ENCODE assay signal across 13 cellular contexts in genomic region chr9:137721899-137722298, GRCh38.
DNase-seq lines count a peak whose midpoint lies in the region; ATAC-seq and TF ChIP-seq lines count a peak whose summit lies in the region.
"Had no signal": no experiment of that assay in that cellular context is flagged by ENCODE, and none has a peak within 500 bp of the region (broad histone marks: within the 10 kb centered on the region; RNA-seq: fewer than 3 reads in every experiment).

No MANE protein-coding gene starts in this region.

- H3K4me1 ChIP-seq in upper lobe of right lung (peaks cover 10% of the 10 kb centered on the region), ascending aorta (peaks cover 0 to 2% of the 10 kb centered on the region in 2 donors)

- TF ChIP-seq CTCF in endothelial cell (IDR thresholded peaks at IDR 0.05; ENCODE audit: unreplicated experiment) (no peak), upper lobe of right lung (IDR thresholded peaks at IDR 0.05) (peak; percentile 10), ascending aorta (IDR thresholded peaks at IDR 0.05) (no peak)

- H3K27ac ChIP-seq in upper lobe of right lung (no peak overlapping the region), ascending aorta (no peak overlapping the region)

- peak overlapping the region; percentile 58 for H3K4me3 Mint-ChIP-seq in stimulated activated naive CD8-positive, alpha-beta T cell treated with anti-CD3 and anti-CD28 coated beads, Interleukin-15, Interleukin-2, amounts not matched to agents 100 ng/mL and 50 ng/mL, for 24 hours
- peak overlapping the region; percentile 1 for H3K4me3 Mint-ChIP-seq in activated CD4-positive, alpha-beta memory T cell treated with anti-CD3 and anti-CD28 coated beads, Interleukin-2, amount 10 ng/mL, durations not matched to agents 7 days and 5 days
- H3K4me3 Mint-ChIP-seq in endothelial cell (ENCODE audit: unreplicated experiment): peak overlapping the region; percentile 77

- H3K36me3 ChIP-seq in upper lobe of right lung: peaks cover 26% of the 10 kb centered on the region
- peaks cover 15 to 28% of the 10 kb centered on the region in 2 donors for H3K36me3 ChIP-seq in ascending aorta

- H3K4me1 Mint-ChIP-seq in stimulated activated naive CD8-positive, alpha-beta T cell treated with anti-CD3 and anti-CD28 coated beads, Interleukin-15, Interleukin-2, amounts not matched to agents 100 ng/mL and 50 ng/mL, for 24 hours (ENCODE audit: low read depth): peaks cover 31% of the 10 kb centered on the region
- H3K4me1 Mint-ChIP-seq in activated CD4-positive, alpha-beta memory T cell treated with anti-CD3 and anti-CD28 coated beads, Interleukin-2, amount 10 ng/mL, durations not matched to agents 7 days and 5 days: peaks cover 38% of the 10 kb centered on the region
- peaks cover 18% of the 10 kb centered on the region for H3K4me1 Mint-ChIP-seq in endothelial cell (ENCODE audit: unreplicated experiment)

- CTCF ChIA-PET in activated CD4-positive, alpha-beta memory T cell treated with anti-CD3 and anti-CD28 coated beads, Interleukin-2, amount 10 ng/mL, durations not matched to agents 7 days and 5 days (lab: Charles Lee): no interaction called here

- no peak for ATAC-seq in stimulated activated naive CD8-positive, alpha-beta T cell treated with anti-CD3 and anti-CD28 coated beads, Interleukin-15, Interleukin-2, amounts not matched to agents 100 U/mL and 50 U/mL, for 24 hours
- ATAC-seq in upper lobe of right lung: no peak
- no peak for ATAC-seq in left cardiac atrium
- ATAC-seq in HG03439 (IDR thresholded peaks at IDR 0.05; ENCODE audit: unreplicated experiment): no peak

- H3K27me3 ChIP-seq in upper lobe of right lung (no peaks in the 10 kb centered on the region), ascending aorta (no peaks in the 10 kb centered on the region)

- POLR2A ChIA-PET in activated CD4-positive, alpha-beta memory T cell treated with anti-CD3 and anti-CD28 coated beads, Interleukin-2, amount 10 ng/mL, durations not matched to agents 7 days and 5 days (lab: Charles Lee): no interaction called here

- H3K4me3 ChIP-seq in upper lobe of right lung: no peak overlapping the region
- H3K4me3 ChIP-seq in ascending aorta: no peak overlapping the region

- no peaks in the 10 kb centered on the region for H3K9me3 ChIP-seq in upper lobe of right lung
- H3K9me3 ChIP-seq in ascending aorta: no peaks in the 10 kb centered on the region

- DNase-seq in stimulated activated naive CD8-positive, alpha-beta T cell treated with anti-CD3 and anti-CD28 coated beads, Interleukin-15, Interleukin-2, amounts not matched to agents 100 U/mL and 50 U/mL, for 24 hours: no peak
- DNase-seq in activated CD4-positive, alpha-beta memory T cell treated with anti-CD3 and anti-CD28 coated beads, Interleukin-2, amount 10 ng/mL, durations not matched to agents 7 days and 5 days: no peak
- no peak for DNase-seq in endothelial cell (ENCODE audit: low spot score)
- DNase-seq in upper lobe of right lung: no peak
- no peak for DNase-seq in left cardiac atrium
- DNase-seq in ascending aorta (ENCODE audit: low spot score in 2 of 2): no peak
- DNase-seq: AML-193, islet precursor cell, NCI-H1436 treated with DMSO at 0.1 percent for 48 hours, NCI-H69, SW 1271 had no signal

- H3K36me3 Mint-ChIP-seq in stimulated activated naive CD8-positive, alpha-beta T cell treated with anti-CD3 and anti-CD28 coated beads, Interleukin-15, Interleukin-2, amounts not matched to agents 100 ng/mL and 50 ng/mL, for 24 hours (ENCODE audit: low read depth): peaks cover 76% of the 10 kb centered on the region
- H3K36me3 Mint-ChIP-seq in activated CD4-positive, alpha-beta memory T cell treated with anti-CD3 and anti-CD28 coated beads, Interleukin-2, amount 10 ng/mL, durations not matched to agents 7 days and 5 days (ENCODE audit: low read depth): peaks cover 87% of the 10 kb centered on the region
- H3K36me3 Mint-ChIP-seq in endothelial cell (ENCODE audit: low read depth, unreplicated experiment): peaks cover 57% of the 10 kb centered on the region

- peak overlapping the region; percentile 91 for H3K27ac Mint-ChIP-seq in stimulated activated naive CD8-positive, alpha-beta T cell treated with anti-CD3 and anti-CD28 coated beads, Interleukin-15, Interleukin-2, amounts not matched to agents 100 ng/mL and 50 ng/mL, for 24 hours
- peak overlapping the region; percentile 87 for H3K27ac Mint-ChIP-seq in activated CD4-positive, alpha-beta memory T cell treated with anti-CD3 and anti-CD28 coated beads, Interleukin-2, amount 10 ng/mL, durations not matched to agents 7 days and 5 days
- H3K27ac Mint-ChIP-seq in endothelial cell (ENCODE audit: unreplicated experiment): peak overlapping the region; percentile 72

- intact Hi-C loops in upper lobe of right lung (cut with DNase I) (no loop called here), left cardiac atrium (cut with DNase I) (no loop called here), ascending aorta (cut with DNase I) (no loop called here)

- H3K27me3 Mint-ChIP-seq in stimulated activated naive CD8-positive, alpha-beta T cell treated with anti-CD3 and anti-CD28 coated beads, Interleukin-15, Interleukin-2, amounts not matched to agents 100 ng/mL and 50 ng/mL, for 24 hours: no peaks in the 10 kb centered on the region
- no peaks in the 10 kb centered on the region for H3K27me3 Mint-ChIP-seq in activated CD4-positive, alpha-beta memory T cell treated with anti-CD3 and anti-CD28 coated beads, Interleukin-2, amount 10 ng/mL, durations not matched to agents 7 days and 5 days
- peaks cover 15% of the 10 kb centered on the region for H3K27me3 Mint-ChIP-seq in endothelial cell (ENCODE audit: unreplicated experiment)

- H3K9me3 Mint-ChIP-seq in stimulated activated naive CD8-positive, alpha-beta T cell treated with anti-CD3 and anti-CD28 coated beads, Interleukin-15, Interleukin-2, amounts not matched to agents 100 ng/mL and 50 ng/mL, for 24 hours: peaks cover 18% of the 10 kb centered on the region
- peaks cover 48% of the 10 kb centered on the region for H3K9me3 Mint-ChIP-seq in activated CD4-positive, alpha-beta memory T cell treated with anti-CD3 and anti-CD28 coated beads, Interleukin-2, amount 10 ng/mL, durations not matched to agents 7 days and 5 days
- peaks cover 4% of the 10 kb centered on the region for H3K9me3 Mint-ChIP-seq in endothelial cell (ENCODE audit: unreplicated experiment)

Comparison
In these comparisons a context has a peak if more than half of its experiments do, and no peak if none do; other contexts are left out.
1. H3K4me3 Mint-ChIP-seq: peak in every context shown above with its lines; median percentile 77 in endothelial cell; 58 in stimulated activated naive CD8-positive, alpha-beta T cell treated with anti-CD3 and anti-CD28 coated beads, Interleukin-15, Interleukin-2, amounts not matched to agents 100 ng/mL and 50 ng/mL, for 24 hours; 1 in activated CD4-positive, alpha-beta memory T cell treated with anti-CD3 and anti-CD28 coated beads, Interleukin-2, amount 10 ng/mL, durations not matched to agents 7 days and 5 days.